In genomic region chr18:8803063-8803795, GRCh38 we compare ENCODE assay signal across 25 cellular contexts.
"Had no signal": no experiment of that assay in that cellular context is flagged by ENCODE, and none has a peak within 500 bp of the region (broad histone marks: within the 10 kb centered on the region; RNA-seq: fewer than 3 reads in every experiment).

No MANE protein-coding gene starts in this region.

- H3K27ac ChIP-seq: epithelial cell of prostate, heart right ventricle, lower lobe of right lung, tibial nerve, WERI-Rb-1 had no signal

- H3K36me3 ChIP-seq: esophagus squamous epithelium, heart right ventricle, lower lobe of right lung, WERI-Rb-1 had no signal

- ATAC-seq: activated CD4-positive, CD25-positive, alpha-beta regulatory T cell treated with anti-CD3 and anti-CD28 coated beads, Interleukin-2, amount 50 U/mL, for 24 hours; heart right ventricle; left lobe of liver; lower lobe of right lung; mucosa of descending colon; natural killer cell treated with Interleukin-12 subunit alpha and Interleukin-12 subunit beta and Interleukin-15 and Interleukin-18, amount 100 ng/mL, for 72 hours; right cardiac atrium had no signal

- H3K4me1 ChIP-seq: lower lobe of right lung, tibial nerve had no signal

- DNase-seq: activated CD4-positive, alpha-beta memory T cell treated with anti-CD3 and anti-CD28 coated beads for 36 hours; activated CD4-positive, alpha-beta T cell treated with anti-CD3 and anti-CD28 coated beads for 48 hours; activated CD8-positive, alpha-beta memory T cell treated with anti-CD3 and anti-CD28 coated beads, Interleukin-2, amount 50 U/mL, for 48 hours; activated gamma-delta T cell treated with Interleukin-2 at 50 U/mL for 16 hours; activated naive CD4-positive, alpha-beta T cell treated with anti-CD3 and anti-CD28 coated beads, Interleukin-2, amount 50 U/mL, for 16 hours; activated T-cell treated with anti-CD3 and anti-CD28 coated beads, Interleukin-2, amount 50 U/mL, for 24 hours; amniotic stem cell; caudate nucleus; esophagus squamous epithelium; foreskin melanocyte; heart right ventricle; kidney glomerular epithelial cell; lower lobe of right lung; mucosa of descending colon; posterior cingulate gyrus; right cardiac atrium; stimulated activated CD4-positive, alpha-beta T cell treated with anti-CD3 and anti-CD28 coated beads, Interleukin-15, amount 100 ng/mL, for 24 hours; stimulated activated CD4-positive, alpha-beta T cell treated with anti-CD3 and anti-CD28 coated beads, Interleukin-2, amount 100 ng/mL, for 24 hours; stimulated activated naive CD4-positive, alpha-beta T cell treated with Interleukin-2 at 50 U/mL for 16 hours; WERI-Rb-1 had no signal

- H3K27me3 ChIP-seq: esophagus squamous epithelium, heart right ventricle, tibial nerve had no signal

- H3K9me3 ChIP-seq: esophagus squamous epithelium, heart right ventricle, lower lobe of right lung, mucosa of descending colon, tibial nerve had no signal

- H3K4me3 ChIP-seq: esophagus squamous epithelium, heart right ventricle, lower lobe of right lung, mucosa of descending colon, tibial nerve had no signal
